ENCODE assay signal across 8 cellular contexts in genomic region chr7:152435384-152436278, GRCh38. TPM values are rescaled to one million over a fixed set of nuclear protein-coding genes. Genes with fewer than 3 reads are reported as not detected.
DNase-seq lines count a peak whose midpoint lies in the region; ATAC-seq and TF ChIP-seq lines count a peak whose summit lies in the region.

TSS of gene KMT2C (minus strand) at chr7:152436003. CDS start at chr7:152435786, 217 bp downstream.

- TF ChIP-seq CTCF in SU-DHL-6 (IDR thresholded peaks at IDR 0.05; ENCODE audit: insufficient read depth, low read length, poor library complexity, severe bottlenecking) = no peak
- TF ChIP-seq CTCF in right atrium auricular region (IDR thresholded peaks at IDR 0.05) = no peak

- H3K4me3 ChIP-seq in SU-DHL-6 (ENCODE audit: insufficient read depth, low read length, poor library complexity, severe bottlenecking) = peak within 1 kb of the TSS; percentile 95
- H3K4me3 ChIP-seq in right atrium auricular region = peak within 1 kb of the TSS; percentile 88 to 95

- DNase-seq in NCI-H345 (lab: John Stamatoyannopoulos, UW) (peak; percentile 68), NCI-H345 treated with DMSO at 0.1 percent for 48 hours (lab: John Stamatoyannopoulos, UW; ENCODE audit: unreplicated experiment) (no peak), amniotic epithelial cell (ENCODE audit: low read depth) (peak; percentile 50), right atrium auricular region (ENCODE audit: low spot score) (no peak), pulmonary artery endothelial cell (ENCODE audit: low read depth, low spot score) (no peak), SW 1271 (lab: John Stamatoyannopoulos, UW) (no peak)

- H3K9me2 ChIP-seq in SU-DHL-6 (replicated peaks; ENCODE audit: insufficient read depth, low read length) = no peaks in the 10 kb centered on the region

- ATAC-seq in HG03354 (IDR thresholded peaks at IDR 0.05; ENCODE audit: poor library complexity, severe bottlenecking, unreplicated experiment) = peak; percentile 19

- H2AFZ ChIP-seq in SU-DHL-6 (ENCODE audit: low read depth, low read length, severe bottlenecking) = peak within 1 kb of the TSS; percentile 89

- H3K4me2 ChIP-seq in SU-DHL-6 (ENCODE audit: low read depth, low read length, poor library complexity, severe bottlenecking) = peak within 1 kb of the TSS; percentile 96

- H4K20me1 ChIP-seq in SU-DHL-6 (ENCODE audit: low read depth, low read length) = 0 out of 2 replicates have a peak, but pooled peaks cover 6% of the 10 kb centered on the region

- H3K27ac ChIP-seq in SU-DHL-6 (ENCODE audit: low read depth, low read length) = peak within 1 kb of the TSS; percentile 91
- peak within 1 kb of the TSS; percentile 97 to 98 for H3K27ac ChIP-seq in right atrium auricular region

- peaks cover 0 to 26% of the 10 kb centered on the region in 2 donors for H3K4me1 ChIP-seq in right atrium auricular region

- no peaks in the 10 kb centered on the region for H3K9me3 ChIP-seq in SU-DHL-6 (ENCODE audit: insufficient read depth, low read length)
- H3K9me3 ChIP-seq in right atrium auricular region = no peaks in the 10 kb centered on the region

- H3K27me3 ChIP-seq in SU-DHL-6 (ENCODE audit: low read length) = no peaks in the 10 kb centered on the region
- no peaks in the 10 kb centered on the region for H3K27me3 ChIP-seq in right atrium auricular region

- peak within 1 kb of the TSS; percentile 93 for H3K9ac ChIP-seq in SU-DHL-6 (ENCODE audit: low read length)

- H3K79me2 ChIP-seq in SU-DHL-6 (ENCODE audit: insufficient read depth, low read length) = peaks cover 45% of the 10 kb centered on the region

- H3F3A ChIP-seq in SU-DHL-6 (ENCODE audit: insufficient read depth) = peaks cover 28% of the 10 kb centered on the region

- H3K36me3 ChIP-seq in SU-DHL-6 (ENCODE audit: low read length) = no peaks in the 10 kb centered on the region
- H3K36me3 ChIP-seq in right atrium auricular region = no peaks in the 10 kb centered on the region

RNA-seq across cellular contexts. Expression of gene KMT2C, which starts in this region (rescaled TPM):
- total RNA-seq in right atrium auricular region = 10 to 100 TPM; 36.5 to 37.3 TPM
- total RNA-seq in pulmonary artery endothelial cell = 22.4 and 26.5 TPM in 2 replicates

Comparison
In these comparisons a context has a peak if more than half of its experiments do, and no peak if none do; other contexts are left out.
1. DNase-seq: peak in NCI-H345 (single experiment) and amniotic epithelial cell (single experiment); none in NCI-H345 treated with DMSO at 0.1 percent for 48 hours (single experiment), right atrium auricular region (single experiment), pulmonary artery endothelial cell (single experiment) and SW 1271 (0 of 2).